ENCODE assay signal across 16 cellular contexts in genomic region chr7:46024263-46024916, GRCh38.
DNase-seq lines count a peak whose midpoint lies in the region; ATAC-seq lines count a peak whose summit lies in the region.
"Had no signal": no experiment of that assay in that cellular context is flagged by ENCODE, and none has a peak within 500 bp of the region (broad histone marks: within the 10 kb centered on the region; RNA-seq: fewer than 3 reads in every experiment).

No MANE protein-coding gene starts in this region.

- 88% methylated on average over 6 of the region's 6 CpGs for WGBS in GM23248 (ENCODE audit: low coverage in 1 of 2, low lambda C conversion rate in 2 of 2, missing lambda C conversion rate in 2 of 2), 2 experiments

- no peaks in the 10 kb centered on the region for H3K36me3 ChIP-seq in GM23248 (ENCODE audit: low read depth)
- H3K36me3 ChIP-seq: BLaER1 had no signal

- H3K27me3 ChIP-seq in GM23248 (replicated peaks; ENCODE audit: insufficient read depth), result no peaks in the 10 kb centered on the region
- H3K27me3 ChIP-seq: BLaER1 had no signal

- H3K9me3 ChIP-seq in GM23248 (ENCODE audit: low read depth), result no peaks in the 10 kb centered on the region
- H3K9me3 ChIP-seq: BLaER1 had no signal

- DNase-seq in GM23248 (peak; percentile 46), LHCN-M2 (ENCODE audit: low read depth) (peak; percentile 87), kidney tubule cell (ENCODE audit: low spot score) (peak; percentile 12), skeletal muscle cell (ENCODE audit: low read depth) (peak; percentile 12), H4 (ENCODE audit: low spot score) (no peak), NAMALWA (ENCODE audit: low spot score) (no peak)
- DNase-seq: EL; NCI-H1417; NCI-H2029; NCI-H2171 treated with DMSO at 0.1 percent for 48 hours; NCI-H526; NK-92 treated with Interleukin-12 subunit alpha and Interleukin-12 subunit beta, amount 100 ng/mL, for 24 hours; OCI-M1 had no signal

- no peaks in the 10 kb centered on the region for H4K20me1 ChIP-seq in GM23248 (ENCODE audit: insufficient read depth)
- H4K20me1 ChIP-seq: BLaER1 had no signal

- no peaks in the 10 kb centered on the region for H3K79me2 ChIP-seq in GM23248 (ENCODE audit: insufficient read depth)

- H3K4me1 ChIP-seq in GM23248 (ENCODE audit: insufficient read depth), result no peaks in the 10 kb centered on the region; the same call in 1 of the 2 replicates
- H3K4me1 ChIP-seq: BLaER1 had no signal

- in situ Hi-C loops in GM23248 (cut with MboI), result no loop called here

- no peaks in the 10 kb centered on the region for H3K9me2 ChIP-seq in GM23248 (ENCODE audit: insufficient read depth)

- H3K4me3 ChIP-seq in GM23248 (no peak overlapping the region), skeletal muscle cell (ENCODE audit: low read depth, low read length) (no peak overlapping the region)
- H3K4me3 ChIP-seq: BLaER1 had no signal

- H2AFZ ChIP-seq in GM23248, result 0 out of 2 replicates have a peak overlapping the region, but pooled peaks have one; percentile 8

- H3K27ac ChIP-seq in GM23248, result no peak overlapping the region
- H3K27ac ChIP-seq: BLaER1 had no signal

- no peak overlapping the region for H3K9ac ChIP-seq in GM23248
- H3K9ac ChIP-seq: BLaER1 had no signal

- H3K4me2 ChIP-seq in GM23248 (ENCODE audit: unreplicated experiment), result no peak overlapping the region
- H3K4me2 ChIP-seq: BLaER1 had no signal

- peaks cover 12% of the 10 kb centered on the region; the same call in 1 of the 2 replicates for H3F3A ChIP-seq in GM23248 (ENCODE audit: insufficient read depth)

- ATAC-seq in GM21360 (IDR thresholded peaks at IDR 0.05; ENCODE audit: unreplicated experiment) (no peak), GM21576 (IDR thresholded peaks at IDR 0.05; ENCODE audit: unreplicated experiment) (no peak)

Comparison
In these comparisons a context has a peak if more than half of its experiments do, and no peak if none do; other contexts are left out.
1. DNase-seq: peak in GM23248 (single experiment), LHCN-M2 (single experiment), kidney tubule cell (single experiment) and skeletal muscle cell (single experiment); none in H4 (single experiment) and NAMALWA (single experiment).